8 cellular contexts compared by ENCODE assay signal in the genomic region with DNA sequence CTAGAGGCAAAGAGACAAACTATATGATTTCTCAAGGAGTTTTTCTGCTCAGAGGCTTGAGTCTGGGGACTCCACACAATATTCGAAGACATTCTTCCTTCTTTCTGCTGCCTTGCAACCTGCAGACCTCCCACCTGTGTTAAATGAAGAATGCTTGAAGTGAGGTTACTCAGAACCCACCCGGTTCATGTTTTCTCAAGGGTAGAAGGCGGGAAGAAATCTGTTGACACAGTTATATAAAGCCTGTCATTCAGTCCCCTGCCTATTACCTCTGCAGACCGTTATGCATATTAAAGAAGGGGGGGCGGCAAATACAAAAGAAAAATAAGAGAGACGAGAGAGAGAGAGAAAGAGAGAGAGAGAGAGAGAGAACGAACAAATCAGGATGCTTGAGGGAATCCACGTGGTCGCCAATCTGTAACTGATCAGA. TPM values are rescaled to one million over a fixed set of nuclear protein-coding genes. Genes with fewer than 3 reads are reported as not detected.
DNase-seq lines count a peak whose midpoint lies in the region; ATAC-seq and TF ChIP-seq lines count a peak whose summit lies in the region.

No MANE protein-coding gene starts in this region.

- H3K27me3 ChIP-seq in SK-N-SH (ENCODE audit: insufficient read depth) (no peaks in the 10 kb centered on the region), skeletal muscle satellite cell (ENCODE audit: control insufficient read depth, insufficient read depth, low read length) (no peaks in the 10 kb centered on the region)

- TF ChIP-seq RAD21 in SK-N-SH (IDR thresholded peaks at IDR 0.05; ENCODE audit: low read length) = no peak

- intact Hi-C loops in mucosa of descending colon (cut with DNase I, micrococcal nuclease) = no loop called here

- H3K9ac ChIP-seq in SK-N-SH = no peak overlapping the region
- peak overlapping the region; percentile 38 for H3K9ac ChIP-seq in SK-N-MC (ENCODE audit: insufficient read length)
- H3K9ac ChIP-seq in skeletal muscle satellite cell (ENCODE audit: low read depth, low read length) = no peak overlapping the region

- ATAC-seq in SK-N-SH treated with all-trans-retinoic acid at 6 μM for 48 hours (no peak), GM19035 (IDR thresholded peaks at IDR 0.05; ENCODE audit: unreplicated experiment) (no peak), mucosa of descending colon (no peak)
- no peak for ATAC-seq in activated CD4-positive, CD25-positive, alpha-beta regulatory T cell treated with anti-CD3 and anti-CD28 coated beads, Interleukin-2, amount 50 U/mL, for 24 hours

- no peak for TF ChIP-seq EP300 in SK-N-SH (IDR thresholded peaks at IDR 0.05; ENCODE audit: borderline replicate concordance in 1 of 2, low read depth in 1 of 2, low read length in 1 of 2)

- H3K9me2 ChIP-seq in SK-N-SH = no peaks in the 10 kb centered on the region

- peaks cover 18% of the 10 kb centered on the region for H4K20me1 ChIP-seq in SK-N-SH (ENCODE audit: insufficient read depth)

- peak; percentile 67 for DNase-seq in SK-N-SH
- no peak for DNase-seq in SK-N-MC (ENCODE audit: low read depth, low spot score)
- DNase-seq in fibroblast of pulmonary artery (ENCODE audit: low read depth) = peak; percentile 48
- DNase-seq in mucosa of descending colon = no peak

- no peaks in the 10 kb centered on the region for H3K9me3 ChIP-seq in SK-N-SH
- H3K9me3 ChIP-seq in SK-N-MC (ENCODE audit: low read depth, low read length) = no peaks in the 10 kb centered on the region
- H3K9me3 ChIP-seq in skeletal muscle satellite cell (replicated peaks; ENCODE audit: low read length) = no peaks in the 10 kb centered on the region
- no peaks in the 10 kb centered on the region for H3K9me3 ChIP-seq in mucosa of descending colon

- H3K4me3 ChIP-seq in SK-N-SH (ENCODE audit: low read depth in 2 of 2, low read length in 1 of 2) (peak overlapping the region in 1 of 2 experiments; percentile 68; a peak in 3 of 4 replicates), SK-N-MC (peak overlapping the region; percentile 97), fibroblast of pulmonary artery (replicated peaks; ENCODE audit: low read depth, low read length) (peak overlapping the region; percentile 68), skeletal muscle satellite cell (ENCODE audit: low read length) (peak overlapping the region; percentile 87), mucosa of descending colon (no peak overlapping the region)

- H2AFZ ChIP-seq in SK-N-SH (ENCODE audit: low read depth) = peak overlapping the region; percentile 92

- peak overlapping the region in 1 of 2 experiments; percentile 99; a peak in 2 of 4 replicates for H3K27ac ChIP-seq in SK-N-SH (ENCODE audit: low read depth in 2 of 2, low read length in 1 of 2)
- H3K27ac ChIP-seq in SK-N-MC = peak overlapping the region; percentile 97

- peaks cover 26% of the 10 kb centered on the region for H3F3A ChIP-seq in SK-N-SH (replicated peaks; ENCODE audit: insufficient read depth)

- H3K79me2 ChIP-seq in SK-N-SH (ENCODE audit: insufficient read depth) = peaks cover 26% of the 10 kb centered on the region

- H3K36me3 ChIP-seq in SK-N-SH (replicated peaks in 1 of 2; ENCODE audit: control insufficient read depth in 1 of 2, insufficient read depth in 2 of 2, low read length in 1 of 2) (peaks cover 0 to 1% of the 10 kb centered on the region in 2 experiments), SK-N-MC (ENCODE audit: insufficient read depth, low read length) (peaks cover 4% of the 10 kb centered on the region), skeletal muscle satellite cell (ENCODE audit: insufficient read depth, low read length) (no peaks in the 10 kb centered on the region), mucosa of descending colon (ENCODE audit: low read depth) (no peaks in the 10 kb centered on the region)

- POLR2A ChIA-PET in SK-N-SH (lab: Yijun Ruan, JAX) = interaction anchor here (0.7 to 1.0 kb wide), 2 partner anchors 14 to 32 kb away, joined by 4 to 5 read pairs; partner anchors contain the start of gene ATP5MG

- WGBS in SK-N-SH (ENCODE audit: low lambda C conversion rate) = 27% methylated on average over 9 of the region's 9 CpGs

- CTCF ChIA-PET in SK-N-SH (lab: Yijun Ruan, JAX) = interaction anchor here (0.8 to 1.6 kb wide), 3 partner anchors 11 to 51 kb away, joined by 3 to 4 read pairs (median 4); no protein-coding TSS in a partner anchor

- H3K4me1 ChIP-seq in SK-N-SH (ENCODE audit: control insufficient read depth in 1 of 2, insufficient read depth in 2 of 2, low read depth in 1 of 2, low read length in 1 of 2) (peaks cover 9 to 24% of the 10 kb centered on the region in 2 experiments; a peak in 3 of 4 replicates), skeletal muscle satellite cell (ENCODE audit: control insufficient read depth, insufficient read depth, low read length) (peaks cover 18% of the 10 kb centered on the region), mucosa of descending colon (ENCODE audit: low read depth) (peaks cover 9% of the 10 kb centered on the region)

- H3K4me2 ChIP-seq in SK-N-SH = peak overlapping the region; percentile 98
- peak overlapping the region; percentile 98 for H3K4me2 ChIP-seq in skeletal muscle satellite cell (ENCODE audit: low read length)

- TF ChIP-seq CTCF in SK-N-SH (IDR thresholded peaks at IDR 0.05) = no peak
- no peak for TF ChIP-seq CTCF in fibroblast of pulmonary artery (IDR thresholded peaks at IDR 0.05; ENCODE audit: low read length, missing control alignments)
- no peak for TF ChIP-seq CTCF in mucosa of descending colon (IDR thresholded peaks at IDR 0.05)

TF ChIP-seq in SK-N-SH, 30 proteins besides CTCF, POLR2A, EP300 and RAD21 (continues in another document):
- TF ChIP-seq YY1 (IDR thresholded peaks at IDR 0.05; ENCODE audit: low read depth) (no peak), TAF1 (IDR thresholded peaks at IDR 0.05; ENCODE audit: borderline replicate concordance, low read depth, low read length) (no peak), RFX5 (IDR thresholded peaks at IDR 0.05; ENCODE audit: low read length) (no peak), TEAD4 (IDR thresholded peaks at IDR 0.05; ENCODE audit: borderline replicate concordance, insufficient read depth) (no peak), USF1 (IDR thresholded peaks at IDR 0.05; ENCODE audit: borderline replicate concordance, low read depth) (peak; percentile 70; the same call in 1 of the 2 replicates), FOXM1 (IDR thresholded peaks at IDR 0.05; ENCODE audit: low read depth) (no peak), FOXJ3 (CRISPR knock-in tag; IDR thresholded peaks at IDR 0.05) (no peak), POLR2AphosphoS5 (IDR thresholded peaks at IDR 0.05; ENCODE audit: low read depth, low read length) (no peak), GATA2 (CRISPR knock-in tag; IDR thresholded peaks at IDR 0.05) (no peak)

TF ChIP-seq in SK-N-SH treated with all-trans-retinoic acid at 6 μM for 48 hours, 23 proteins besides CTCF, POLR2A, EP300 and RAD21 (continues in another document):
- TF ChIP-seq PATZ1 (CRISPR knock-in tag; IDR thresholded peaks at IDR 0.05; ENCODE audit: borderline replicate concordance) (no peak), ZFP3 (CRISPR knock-in tag; IDR thresholded peaks at IDR 0.05) (no peak), TOX (CRISPR knock-in tag; IDR thresholded peaks at IDR 0.05; ENCODE audit: borderline replicate concordance) (no peak), CSDC2 (CRISPR knock-in tag; IDR thresholded peaks at IDR 0.05) (no peak), TSHZ2 (CRISPR knock-in tag; IDR thresholded peaks at IDR 0.05) (no peak), ARNTL (CRISPR knock-in tag; IDR thresholded peaks at IDR 0.05; ENCODE audit: borderline replicate concordance, low read depth) (no peak)

RNA-seq across cellular contexts. Expression of gene KMT2A, which starts 2.2 kb away (rescaled TPM):
- 15.7 and 16.6 TPM in 2 replicates for polyA plus RNA-seq in SK-N-SH (2012; rRNA removed)
- 8.2 and 11.9 TPM in 2 replicates for polyA plus RNA-seq in SK-N-SH (2012; cell fraction: cytosol; rRNA removed)
- polyA plus RNA-seq in SK-N-SH (2012; cell fraction: nucleus; rRNA removed) = 41.9 and 53.5 TPM in 2 replicates
- total RNA-seq in skeletal muscle satellite cell (2012; rRNA removed) = 21.8 and 26.4 TPM in 2 replicates
- total RNA-seq in mucosa of descending colon = 10 to 100 TPM; 49.0 to 89.3 (median 51.4) TPM

RNA-seq across cellular contexts. Expression of gene ATP5MG, which starts 32.7 kb away (rescaled TPM):
- polyA plus RNA-seq in SK-N-SH (2012; rRNA removed) = 140 and 152 TPM in 2 replicates
- 157 and 208 TPM in 2 replicates for polyA plus RNA-seq in SK-N-SH (2012; cell fraction: cytosol; rRNA removed)
- 43.1 and 66.4 TPM in 2 replicates for polyA plus RNA-seq in SK-N-SH (2012; cell fraction: nucleus; rRNA removed)
- 33.2 and 36.5 TPM in 2 replicates for total RNA-seq in skeletal muscle satellite cell (2012; rRNA removed)
- total RNA-seq in mucosa of descending colon = 100 to 1,000 TPM; 224 to 287 (median 262) TPM

Comparison
In these comparisons a context has a peak if more than half of its experiments do, and no peak if none do; other contexts are left out.
1. DNase-seq: peak in SK-N-SH (single experiment) and fibroblast of pulmonary artery (single experiment); none in SK-N-MC (single experiment) and mucosa of descending colon (0 of 3).